8 cellular contexts compared by ENCODE assay signal in the genomic region with DNA sequence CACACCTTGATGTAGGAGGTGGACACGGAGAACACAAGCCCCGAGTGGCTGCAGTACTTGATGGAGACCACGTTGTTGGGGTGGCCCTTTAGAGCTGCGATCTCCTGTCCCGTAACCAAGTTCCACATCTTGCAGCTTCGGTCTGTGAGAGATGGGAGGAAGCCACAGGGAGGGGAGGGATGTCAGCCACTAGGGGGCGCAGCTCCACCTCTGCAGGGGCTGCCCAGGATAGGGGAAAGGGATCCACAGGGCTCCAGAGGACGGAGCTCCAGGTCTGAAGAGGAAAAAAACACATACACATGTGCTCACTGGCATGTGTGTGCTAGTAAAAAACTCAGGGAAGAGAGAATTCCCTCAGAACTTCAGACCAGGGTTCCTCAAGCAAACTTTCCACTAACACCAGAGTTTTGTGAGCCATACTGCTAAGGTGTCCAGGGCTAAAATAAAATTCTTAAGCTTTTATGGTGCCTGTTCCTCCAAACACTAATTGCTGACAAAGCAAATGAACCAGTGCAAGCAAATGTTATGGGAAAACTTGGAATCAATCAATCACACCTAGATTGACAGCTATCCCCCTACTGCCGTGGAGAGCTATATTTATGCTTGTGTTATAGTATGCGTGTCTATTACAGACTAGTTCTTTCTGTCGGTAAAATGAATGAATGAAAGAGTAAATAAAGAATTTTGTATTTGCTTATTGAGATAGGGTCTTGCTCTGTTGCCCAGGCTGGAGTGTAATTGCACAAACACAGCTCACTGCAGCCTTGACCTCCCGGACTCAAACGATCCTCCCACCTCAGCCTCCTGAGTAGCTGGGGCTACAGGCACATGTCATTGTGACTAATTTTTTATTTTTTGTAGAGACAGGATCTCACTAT. TPM values are rescaled to one million over a fixed set of nuclear protein-coding genes. Genes with fewer than 3 reads are reported as not detected.
DNase-seq lines count a peak whose midpoint lies in the region; ATAC-seq, FAIRE-seq and TF ChIP-seq lines count a peak whose summit lies in the region.

No MANE protein-coding gene starts in this region.

- intact Hi-C loops in left colon (cut with DNase I, micrococcal nuclease) (loop anchor here (10.0 kb wide), 2 partner anchors 135 to 245 kb away; partner anchors contain the start of gene CACNA1S (in 1 of the 2)), body of pancreas (cut with DNase I) (loop anchor here (10.0 kb wide), 1 partner anchor 245 kb away; no protein-coding TSS in a partner anchor)

- DNase-seq in CD1c-positive myeloid dendritic cell (ENCODE audit: extremely low spot score), result peak; percentile 60
- peak; percentile 76 for DNase-seq in H54 (ENCODE audit: insufficient read length, low spot score)
- peak; percentile 42 to 53 for DNase-seq in SHP77 (lab: John Stamatoyannopoulos, UW)
- peak; percentile 87 for DNase-seq in activated effector memory CD4-positive, alpha-beta T cell treated with anti-CD3 and anti-CD28 coated beads, Interleukin-2, amount 50 U/mL, for 16 hours
- peak in 1 of 2 donors; percentile 66 for DNase-seq in left colon
- peak; percentile 90 for DNase-seq in stimulated activated CD8-positive, alpha-beta memory T cell treated with anti-CD3 and anti-CD28 coated beads, Interleukin-4, amount 100 ng/mL, for 48 hours
- no peak for DNase-seq in body of pancreas

- no peaks in the 10 kb centered on the region for H3K9me3 ChIP-seq in body of pancreas

- 83 to 84% methylated on average over 11 to 13 of the region's 13 CpGs for WGBS in body of pancreas, 2 donors

- H3K4me1 ChIP-seq in body of pancreas, result no peaks in the 10 kb centered on the region

- H3K36me3 ChIP-seq in body of pancreas (replicated peaks in 1 of 2; ENCODE audit: insufficient read depth in 1 of 2, low read depth in 2 of 2), result no peaks in the 10 kb centered on the region

- H3K27ac ChIP-seq in body of pancreas, result no peak overlapping the region

- peak; percentile 63 for ATAC-seq in left colon
- ATAC-seq in GM19452 (IDR thresholded peaks at IDR 0.05; ENCODE audit: unreplicated experiment), result no peak
- ATAC-seq in body of pancreas, result no peak

- no peaks in the 10 kb centered on the region for H3K27me3 ChIP-seq in body of pancreas

- peak in 1 of 7 experiments; percentile 14 for TF ChIP-seq CTCF in body of pancreas (IDR thresholded peaks at IDR 0.05)

- FAIRE-seq in H54 (lab: Jason Lieb, UNC), result no peak

- no peak overlapping the region for H3K4me3 ChIP-seq in body of pancreas

- TF ChIP-seq POLR2A in H54 (IDR thresholded peaks at IDR 0.05; ENCODE audit: low read depth, low read length), result no peak
- TF ChIP-seq POLR2A in body of pancreas (IDR thresholded peaks at IDR 0.05), result no peak

RNA-seq across cellular contexts. Expression of gene KIF21B, which starts 43.7 kb away (rescaled TPM):
- 10 to 100 TPM in 1 of 2 donors, 1 to 10 TPM in 1; 5.5 to 11.0 TPM for total RNA-seq in left colon
- total RNA-seq in body of pancreas, result 1 to 10 TPM; 1.6 to 3.4 TPM

Comparison
In these comparisons a context has a peak if more than half of its experiments do, and no peak if none do; other contexts are left out.
1. DNase-seq: peak in CD1c-positive myeloid dendritic cell (single experiment), H54 (single experiment), SHP77 (2 of 2), activated effector memory CD4-positive, alpha-beta T cell treated with anti-CD3 and anti-CD28 coated beads, Interleukin-2, amount 50 U/mL, for 16 hours (single experiment) and stimulated activated CD8-positive, alpha-beta memory T cell treated with anti-CD3 and anti-CD28 coated beads, Interleukin-4, amount 100 ng/mL, for 48 hours (single experiment); none in body of pancreas (0 of 4).